1 cellular context compared by ENCODE assay signal in genomic region chr22:38327805-38328204, GRCh38.
TF ChIP-seq lines count a peak whose summit lies in the region.

No MANE protein-coding gene starts in this region.

TF ChIP-seq in SK-N-SH treated with all-trans-retinoic acid at 6 μM for 48 hours, 23 proteins besides CTCF, POLR2A, EP300 and RAD21 (continued from another document):
- no peak for TF ChIP-seq CSRNP3 (CRISPR knock-in tag; IDR thresholded peaks at IDR 0.05)
